Comparison of ENCODE assay signal across 21 cellular contexts in genomic region chr16:85722497-85722896, GRCh38. TPM values are rescaled to one million over a fixed set of nuclear protein-coding genes. Genes with fewer than 3 reads are reported as not detected.
DNase-seq lines count a peak whose midpoint lies in the region; ATAC-seq, FAIRE-seq and TF ChIP-seq lines count a peak whose summit lies in the region.
"Had no signal": no experiment of that assay in that cellular context is flagged by ENCODE, and none has a peak within 500 bp of the region (broad histone marks: within the 10 kb centered on the region; RNA-seq: fewer than 3 reads in every experiment).

No MANE protein-coding gene starts in this region.

- intact Hi-C loops in heart left ventricle (cut with DNase I) = loop anchor here in 1 of 10 donors (10.0 kb wide), 1 partner anchor 618 kb away; no protein-coding TSS in a partner anchor

- TF ChIP-seq CTCF in cardiac muscle cell (IDR thresholded peaks at IDR 0.05; ENCODE audit: low read depth, low read length) = no peak
- TF ChIP-seq CTCF in heart left ventricle (IDR thresholded peaks at IDR 0.05) = no peak
- TF ChIP-seq CTCF in H1 (IDR thresholded peaks at IDR 0.05; ENCODE audit: control extremely low read depth in 1 of 3, insufficient read depth in 1 of 3, low read depth in 1 of 3, low read length in 3 of 3) = no peak

- H3K9me3 ChIP-seq in cardiac muscle cell (ENCODE audit: low read depth) (no peaks in the 10 kb centered on the region), heart left ventricle (no peaks in the 10 kb centered on the region), H1 (ENCODE audit: insufficient read depth in 2 of 2, low read depth in 1 of 2, low read length in 1 of 2) (no peaks in the 10 kb centered on the region), neuronal stem cell (replicated peaks in 1 of 2; ENCODE audit: control insufficient read depth in 2 of 2, insufficient read depth in 1 of 2, low read depth in 1 of 2, low read length in 2 of 2) (no peaks in the 10 kb centered on the region)

- H4K8ac ChIP-seq in H1 (ENCODE audit: extremely low read depth, insufficient read depth, low read length) = 0 out of 2 replicates have a peak overlapping the region, but pooled peaks have one; percentile 39
- no peak overlapping the region for H4K8ac ChIP-seq in neuronal stem cell (ENCODE audit: low read depth, low read length)

- H3K4ac ChIP-seq in H1 (replicated peaks; ENCODE audit: insufficient read length, low read depth, low read length) (no peak overlapping the region), neuronal stem cell (ENCODE audit: low read length) (no peak overlapping the region)

- WGBS in heart left ventricle, 4 donors = 90 to 100% (median 94%) methylated on average over 1 to 14 of the region's 14 CpGs
- 87% methylated on average over 14 of the region's 14 CpGs; no CpG with 5 or more reads in 1 of the 2 experiments for WGBS in H1 (ENCODE audit: extremely low coverage in 1 of 2, insufficient coverage in 1 of 2, insufficient read length in 1 of 2, insufficient replicate concordance in 2 of 2, low coverage in 1 of 2, low lambda C conversion rate in 2 of 2, missing lambda C conversion rate in 1 of 2), 2 experiments
- no CpG with 5 or more reads among the region's 14 CpGs for WGBS in neuronal stem cell (ENCODE audit: extremely low coverage in 2 of 2, insufficient read length in 2 of 2, insufficient replicate concordance in 1 of 2), 2 donors

- peaks cover 2 to 11% of the 10 kb centered on the region in 2 experiments for H4K20me1 ChIP-seq in H1 (replicated peaks in 1 of 2; ENCODE audit: control insufficient read depth in 1 of 2, insufficient read depth in 2 of 2, low read length in 2 of 2)

- TF ChIP-seq RAD21 in H1 (IDR thresholded peaks at IDR 0.05 in 1 of 2, conservative IDR thresholded peaks at IDR 0.05 in 1 of 2; ENCODE audit: low read depth in 2 of 2, low read length in 2 of 2) = no peak

- peaks cover 8% of the 10 kb centered on the region for H3K4me1 ChIP-seq in cardiac muscle cell (ENCODE audit: low read depth)
- H3K4me1 ChIP-seq in heart left ventricle = peaks cover 0 to 12% (median 4%) of the 10 kb centered on the region in 12 donors
- no peaks in the 10 kb centered on the region; a peak in 2 of 7 replicates for H3K4me1 ChIP-seq in H1 (replicated peaks in 1 of 4; ENCODE audit: control insufficient read depth in 3 of 4, insufficient read depth in 4 of 4, low read length in 3 of 4)
- H3K4me1 ChIP-seq in neuronal stem cell (ENCODE audit: control insufficient read depth in 2 of 2, insufficient read depth in 1 of 2, low read depth in 1 of 2, low read length in 2 of 2) = peaks cover 10 to 18% of the 10 kb centered on the region in 2 donors

- no peak overlapping the region for H4K5ac ChIP-seq in H1 (ENCODE audit: insufficient read length, low read depth, low read length)

- H3K18ac ChIP-seq in H1 (ENCODE audit: extremely low read depth, low read length) (no peak overlapping the region), neuronal stem cell (ENCODE audit: low read length) (peak overlapping the region; percentile 81)

- TF ChIP-seq POLR2A in heart left ventricle (IDR thresholded peaks at IDR 0.05) (no peak), H1 (IDR thresholded peaks at IDR 0.05; ENCODE audit: control extremely low read depth in 1 of 2, low read depth in 2 of 2, low read length in 2 of 2) (no peak)

- no peaks in the 10 kb centered on the region for H3K36me3 ChIP-seq in cardiac muscle cell
- no peaks in the 10 kb centered on the region for H3K36me3 ChIP-seq in heart left ventricle
- no peaks in the 10 kb centered on the region for H3K36me3 ChIP-seq in H1 (ENCODE audit: control insufficient read depth in 2 of 4, insufficient read depth in 4 of 4, low read length in 3 of 4)
- no peaks in the 10 kb centered on the region for H3K36me3 ChIP-seq in neuronal stem cell (replicated peaks in 1 of 2; ENCODE audit: control insufficient read depth in 2 of 2, insufficient read depth in 2 of 2, low read length in 2 of 2)

- H2BK120ac ChIP-seq in H1 (replicated peaks; ENCODE audit: low read depth, low read length) (no peak overlapping the region), neuronal stem cell (ENCODE audit: low read depth, low read length) (no peak overlapping the region)

- no peaks in the 10 kb centered on the region for H3K79me2 ChIP-seq in H1 (ENCODE audit: control insufficient read depth in 1 of 2, insufficient read depth in 2 of 2, low read length in 2 of 2)

- ATAC-seq in heart left ventricle (no peak), HG03354 (IDR thresholded peaks at IDR 0.05; ENCODE audit: poor library complexity, severe bottlenecking, unreplicated experiment) (no peak), HG02623 (IDR thresholded peaks at IDR 0.05; ENCODE audit: unreplicated experiment) (no peak)

- CTCF ChIA-PET in H1 (lab: Charles Lee; ENCODE audit: partially characterized antibody) = interaction anchor here (0.6 to 20.7 kb wide), 6 partner anchors 33 to 425 kb away, joined by 3 to 620 read pairs (median 4); partner anchors contain the start of gene GINS2

- no peaks in the 10 kb centered on the region for H3K23me2 ChIP-seq in H1 (ENCODE audit: low read depth, low read length)

- H3K14ac ChIP-seq in H1 (ENCODE audit: insufficient read length) = no peak overlapping the region
- no peak overlapping the region for H3K14ac ChIP-seq in neuronal stem cell (ENCODE audit: low read length)

- no peak overlapping the region for H3K56ac ChIP-seq in H1 (replicated peaks; ENCODE audit: insufficient read length, low read depth, low read length)

- H4K91ac ChIP-seq in H1 (replicated peaks; ENCODE audit: insufficient read length, low read length) = no peak overlapping the region
- H4K91ac ChIP-seq in neuronal stem cell (ENCODE audit: low read depth, low read length, poor library complexity) = no peak overlapping the region

- no peak overlapping the region for H3K9ac ChIP-seq in H1 (replicated peaks in 1 of 4; ENCODE audit: extremely low read depth in 1 of 4, low read depth in 3 of 4, low read length in 3 of 4)
- no peak overlapping the region for H3K9ac ChIP-seq in neuronal stem cell (ENCODE audit: low read depth, low read length, poor library complexity)
- H3K9ac ChIP-seq: KMS-11 had no signal

- FAIRE-seq in H1 (lab: Jason Lieb, UNC) = no peak
- FAIRE-seq: GM18507 had no signal

- H3K27ac ChIP-seq in cardiac muscle cell (peak overlapping the region; percentile 38), heart left ventricle (no peak overlapping the region), H1 (ENCODE audit: low read depth, low read length) (no peak overlapping the region), neuronal stem cell (replicated peaks; ENCODE audit: low read length) (no peak overlapping the region)
- H3K27ac ChIP-seq: KMS-11, SK-N-MC had no signal

- H2AK5ac ChIP-seq in H1 (ENCODE audit: low read depth, low read length) (no peak overlapping the region), neuronal stem cell (ENCODE audit: low read depth, low read length) (no peak overlapping the region)

- H2AFZ ChIP-seq in H1 (ENCODE audit: low read length) (no peak overlapping the region), neuronal stem cell (ENCODE audit: low read length) (peak overlapping the region; percentile 58)

- H2BK15ac ChIP-seq in H1 (ENCODE audit: low read length) (no peak overlapping the region), neuronal stem cell (ENCODE audit: low read length) (peak overlapping the region; percentile 6)

- no peak overlapping the region for H3K4me2 ChIP-seq in H1 (ENCODE audit: insufficient read depth in 1 of 2, low read depth in 2 of 2, low read length in 2 of 2)
- no peak overlapping the region for H3K4me2 ChIP-seq in neuronal stem cell (ENCODE audit: insufficient read depth, low read length, poor library complexity, severe bottlenecking)
- H3K4me2 ChIP-seq: KMS-11 had no signal

- no peak for DNase-seq in cardiac muscle cell (ENCODE audit: low read depth in 1 of 2, low spot score in 1 of 2)
- no peak for DNase-seq in heart left ventricle
- no peak for DNase-seq in H1 (ENCODE audit: low read depth in 1 of 2, low spot score in 2 of 2)
- no peak for DNase-seq in neuronal stem cell (ENCODE audit: low spot score)
- DNase-seq in NCI-H1105 treated with DMSO at 0.1 percent for 48 hours (lab: John Stamatoyannopoulos, UW) = no peak
- DNase-seq in NCI-H1417 (lab: John Stamatoyannopoulos, UW) = no peak
- DNase-seq: 8988T, DMS53, GDM1, H9, HFFc6, IMR-90, NCI-H1092 treated with DMSO at 0.1 percent for 48 hours, NCI-H446, SHP77 treated with DMSO at 0.1 percent for 48 hours, SW 1271 had no signal

- H3K79me1 ChIP-seq in H1 (ENCODE audit: low read depth, low read length) = no peaks in the 10 kb centered on the region
- H3K79me1 ChIP-seq in neuronal stem cell (ENCODE audit: low read depth, low read length) = no peaks in the 10 kb centered on the region

- H3K27me3 ChIP-seq in cardiac muscle cell = peaks cover under 1% of the 10 kb centered on the region
- H3K27me3 ChIP-seq in heart left ventricle = no peaks in the 10 kb centered on the region
- H3K27me3 ChIP-seq in H1 (replicated peaks in 1 of 4; ENCODE audit: control insufficient read depth in 3 of 4, extremely low read depth in 1 of 4, insufficient read depth in 3 of 4, low read length in 3 of 4) = no peaks in the 10 kb centered on the region; a peak in 2 of 7 replicates
- no peaks in the 10 kb centered on the region for H3K27me3 ChIP-seq in neuronal stem cell (ENCODE audit: control insufficient read depth in 3 of 3, insufficient read depth in 3 of 3, low read depth in 1 of 3, low read length in 3 of 3)

- H3K23ac ChIP-seq in H1 (ENCODE audit: insufficient read length) (no peak overlapping the region), neuronal stem cell (ENCODE audit: low read depth, low read length, poor library complexity) (no peak overlapping the region)

- no peak overlapping the region for H2BK20ac ChIP-seq in H1 (ENCODE audit: low read length)

- no peak for TF ChIP-seq EP300 in H1 (IDR thresholded peaks at IDR 0.05; ENCODE audit: borderline replicate concordance in 1 of 2, low read depth in 2 of 2, low read length in 2 of 2)

- H2BK12ac ChIP-seq in H1 (ENCODE audit: low read depth, low read length) (no peak overlapping the region), neuronal stem cell (ENCODE audit: low read length) (no peak overlapping the region)

- H2BK5ac ChIP-seq in H1 (ENCODE audit: low read depth, low read length) (no peak overlapping the region), neuronal stem cell (ENCODE audit: low read length) (no peak overlapping the region)

- POLR2A ChIA-PET in H1 (lab: Charles Lee; ENCODE audit: partially characterized antibody) = no interaction called here

- no peak overlapping the region for H3K4me3 ChIP-seq in cardiac muscle cell
- H3K4me3 ChIP-seq in heart left ventricle = no peak overlapping the region
- H3K4me3 ChIP-seq in H1 (ENCODE audit: extremely low read depth in 1 of 4, insufficient read depth in 2 of 4, low read depth in 3 of 4, low read length in 4 of 4) = no peak overlapping the region
- peak overlapping the region in 1 of 2 donors; percentile 13 for H3K4me3 ChIP-seq in neuronal stem cell (ENCODE audit: low read length in 2 of 2)
- H3K4me3 ChIP-seq: SK-N-MC had no signal

RNA-seq across cellular contexts. Expression of gene C16orf74, which starts 28.4 kb away (rescaled TPM):
- total RNA-seq in cardiac muscle cell = 30.9 and 49.7 TPM in 2 replicates
- polyA plus RNA-seq in cardiac muscle cell = 37.9 and 46.8 TPM in 2 replicates
- 1 to 10 TPM; 1.0 to 4.1 (median 1.6) TPM for total RNA-seq in heart left ventricle
- polyA plus RNA-seq in heart left ventricle = 1 to 10 TPM in 1 of 2 donors, under 1 TPM in 1; 0.53 to 3.7 TPM
- total RNA-seq in H1 (2021; fragmentation: NEBNext Ultra II Directional; extraction: Animal tissue kit (Norgen Biotek cat#: 25700)) = 6.1 and 7.3 TPM in 2 replicates
- polyA plus RNA-seq in H1 (2011; rRNA removed) = 9.3 and 13.4 TPM in 2 replicates
- polyA plus RNA-seq in H1 (2011; cell fraction: cytosol; rRNA removed) = 9.3 TPM
- 9.9 TPM for polyA plus RNA-seq in H1 (2011; cell fraction: nucleus; rRNA removed)
- 4.3 to 8.8 TPM (median 7.6 TPM) in 4 replicates for polyA plus RNA-seq in H1 (2012, experiment 1 of 2)
- 7.0 TPM for polyA plus RNA-seq in H1 (2012, experiment 2 of 2)
- polyA plus RNA-seq in H1 (2013, experiment 1 of 2) = 9.0 TPM
- polyA plus RNA-seq in H1 (2013, experiment 2 of 2) = 8.4 TPM
- polyA minus RNA-seq in H1 (2011; rRNA and poly(A)+ RNA removed) = 0.44 and 0.85 TPM in 2 replicates
- 2.2 TPM for polyA minus RNA-seq in H1 (2011; cell fraction: cytosol; rRNA and poly(A)+ RNA removed)
- 1.1 TPM for polyA minus RNA-seq in H1 (2011; cell fraction: nucleus; rRNA and poly(A)+ RNA removed)
- 2.8 TPM for polyA plus RNA-seq in neuronal stem cell (2013, experiment 1 of 2)
- polyA plus RNA-seq in neuronal stem cell (2013, experiment 2 of 2) = 3.0 TPM

RNA-seq across cellular contexts. Expression of gene GINS2, which starts 33.7 kb away (rescaled TPM):
- 8.9 and 17.9 TPM in 2 replicates for total RNA-seq in cardiac muscle cell
- 15.8 and 26.5 TPM in 2 replicates for polyA plus RNA-seq in cardiac muscle cell
- total RNA-seq in heart left ventricle = 1 to 10 TPM in 1 of 9 donors, under 1 TPM in 7, not detected in 1; 0.19 to 4.2 (median 0.56) TPM
- polyA plus RNA-seq in heart left ventricle = under 1 TPM; 0.15 to 0.36 TPM
- 51.4 and 59.1 TPM in 2 replicates for total RNA-seq in H1 (2021; fragmentation: NEBNext Ultra II Directional; extraction: Animal tissue kit (Norgen Biotek cat#: 25700))
- 22.5 and 29.4 TPM in 2 replicates for polyA plus RNA-seq in H1 (2011; rRNA removed)
- 31.5 TPM for polyA plus RNA-seq in H1 (2011; cell fraction: cytosol; rRNA removed)
- polyA plus RNA-seq in H1 (2011; cell fraction: nucleus; rRNA removed) = 18.3 TPM
- 34.6 to 46.9 TPM (median 38.3 TPM) in 4 replicates for polyA plus RNA-seq in H1 (2012, experiment 1 of 2)
- polyA plus RNA-seq in H1 (2012, experiment 2 of 2) = 17.0 TPM
- 28.2 TPM for polyA plus RNA-seq in H1 (2013, experiment 1 of 2)
- 28.2 TPM for polyA plus RNA-seq in H1 (2013, experiment 2 of 2)
- polyA minus RNA-seq in H1 (2011; rRNA and poly(A)+ RNA removed) = 24.8 and 29.1 TPM in 2 replicates
- polyA minus RNA-seq in H1 (2011; cell fraction: cytosol; rRNA and poly(A)+ RNA removed) = 14.1 TPM
- polyA minus RNA-seq in H1 (2011; cell fraction: nucleus; rRNA and poly(A)+ RNA removed) = 18.6 TPM
- 32.2 TPM for polyA plus RNA-seq in neuronal stem cell (2013, experiment 1 of 2)
- 33.2 TPM for polyA plus RNA-seq in neuronal stem cell (2013, experiment 2 of 2)
